Comparison of ENCODE assay signal across 1 cellular context in genomic region chr2:47062721-47063120, GRCh38.
TF ChIP-seq lines count a peak whose summit lies in the region.

No MANE protein-coding gene starts in this region.

TF ChIP-seq in IMR-90, 13 proteins besides CTCF, POLR2A, EP300 and RAD21 (continued from another document):
- no peak for TF ChIP-seq ELK1 (IDR thresholded peaks at IDR 0.05; ENCODE audit: borderline replicate concordance, low read depth, low read length)
- TF ChIP-seq RCOR1 (IDR thresholded peaks at IDR 0.05; ENCODE audit: insufficient replicate concordance, low read length) = no peak
- no peak for TF ChIP-seq MXI1 (IDR thresholded peaks at IDR 0.05; ENCODE audit: borderline replicate concordance, low read depth, low read length)
- no peak for TF ChIP-seq NFE2L2 (IDR thresholded peaks at IDR 0.05; ENCODE audit: low read depth, low read length)
- TF ChIP-seq FOS (IDR thresholded peaks at IDR 0.05; ENCODE audit: low read depth, low read length) = no peak
- no peak for TF ChIP-seq RFX5 (IDR thresholded peaks at IDR 0.05; ENCODE audit: low read depth, low read length)
- no peak for TF ChIP-seq CHD1 (IDR thresholded peaks at IDR 0.05; ENCODE audit: low read depth, low read length)
- no peak for TF ChIP-seq MAFK (IDR thresholded peaks at IDR 0.05; ENCODE audit: low read depth, low read length)
- no peak for TF ChIP-seq USF2 (IDR thresholded peaks at IDR 0.05; ENCODE audit: low read depth, low read length)
- no peak for TF ChIP-seq BHLHE40 (IDR thresholded peaks at IDR 0.05; ENCODE audit: low read depth, low read length)
- TF ChIP-seq SMC3 (IDR thresholded peaks at IDR 0.05; ENCODE audit: low read depth, low read length) = no peak
- no peak for TF ChIP-seq CEBPB (IDR thresholded peaks at IDR 0.05; ENCODE audit: low read depth, low read length)
TF ChIP-seq in IMR-90: peak in this region for 0.
